Comparison of ENCODE assay signal across 13 cellular contexts in the genomic region with DNA sequence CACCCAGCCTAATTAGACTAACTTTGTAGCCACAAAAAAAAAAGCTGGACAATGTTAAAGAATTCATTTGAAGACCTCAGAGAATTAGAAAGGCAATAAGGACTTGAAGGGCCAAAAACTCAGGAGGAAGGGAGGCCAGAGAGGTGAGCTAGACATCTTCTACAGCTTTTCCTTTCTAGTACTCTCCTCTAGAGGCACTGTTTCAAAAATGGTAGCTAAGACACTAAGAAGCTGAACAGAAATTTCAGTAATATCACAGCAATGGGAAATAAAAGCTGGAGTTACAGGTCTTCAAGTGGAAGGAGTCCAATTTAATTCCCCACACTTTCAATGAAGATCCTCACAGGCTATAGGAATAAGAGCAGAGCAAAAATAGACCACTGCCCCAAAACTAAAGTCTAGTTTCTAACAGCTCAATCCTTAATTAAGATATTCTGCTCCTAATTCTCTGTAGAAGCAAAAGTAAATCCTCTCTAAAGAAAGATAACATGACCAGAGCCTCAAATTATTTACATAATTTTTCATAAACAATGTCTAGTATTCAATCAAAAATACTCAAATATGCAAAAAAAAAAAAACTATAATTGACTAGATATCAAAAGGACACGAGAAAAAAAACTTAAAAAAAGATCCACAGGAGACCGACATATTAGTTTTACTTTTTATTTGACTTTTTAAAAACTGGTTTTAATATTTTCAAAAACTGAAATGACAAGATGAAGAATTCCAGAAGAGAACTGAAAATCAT.
DNase-seq lines count a peak whose midpoint lies in the region; ATAC-seq and TF ChIP-seq lines count a peak whose summit lies in the region.
"Had no signal": no experiment of that assay in that cellular context is flagged by ENCODE, and none has a peak within 500 bp of the region (broad histone marks: within the 10 kb centered on the region; RNA-seq: fewer than 3 reads in every experiment).

No MANE protein-coding gene starts in this region.

- H3K4me3 ChIP-seq in DND-41 (ENCODE audit: low read depth in 1 of 2, low read length in 2 of 2), result no peak overlapping the region
- no peak overlapping the region for H3K4me3 ChIP-seq in astrocyte of the spinal cord (ENCODE audit: low read depth, low read length)
- no peak overlapping the region for H3K4me3 ChIP-seq in mesendoderm (ENCODE audit: low read length)
- H3K4me3 ChIP-seq: lung, prostate gland had no signal

- H3K4me3 Mint-ChIP-seq in HFFc6, result no peak overlapping the region
- H3K4me3 Mint-ChIP-seq: activated naive CD8-positive, alpha-beta T cell had no signal

- no peak overlapping the region for H3K4me2 ChIP-seq in DND-41 (ENCODE audit: insufficient read depth, low read length)
- no peak overlapping the region for H3K4me2 ChIP-seq in mesendoderm (ENCODE audit: low read length)

- H3K36me3 Mint-ChIP-seq in HFFc6 (ENCODE audit: low read depth), result peaks cover 8% of the 10 kb centered on the region

- no peak overlapping the region for H3K23ac ChIP-seq in mesendoderm (ENCODE audit: low read length)

- no peak for ATAC-seq in DND-41 (ENCODE audit: insufficient read depth, low read depth)

- H2AFZ ChIP-seq in DND-41 (ENCODE audit: low read depth, low read length), result no peak overlapping the region

- no peak overlapping the region for H2BK120ac ChIP-seq in mesendoderm (ENCODE audit: low read depth, low read length)

- H3K4me1 ChIP-seq in DND-41 (ENCODE audit: insufficient read depth, low read length) (no peaks in the 10 kb centered on the region), mesendoderm (ENCODE audit: control insufficient read depth, low read depth, low read length) (no peaks in the 10 kb centered on the region)
- H3K4me1 ChIP-seq: prostate gland had no signal

- H3K36me3 ChIP-seq in DND-41 (ENCODE audit: insufficient read depth, low read length), result peaks cover 49% of the 10 kb centered on the region; the same call in 1 of the 2 replicates
- H3K36me3 ChIP-seq in mesendoderm (ENCODE audit: control insufficient read depth, insufficient read depth, low read length), result no peaks in the 10 kb centered on the region
- H3K36me3 ChIP-seq: prostate gland had no signal

- H3K9me3 ChIP-seq in DND-41 (ENCODE audit: insufficient read depth, low read length, severe bottlenecking), result no peaks in the 10 kb centered on the region
- H3K9me3 ChIP-seq: prostate gland had no signal

- H3K27me3 Mint-ChIP-seq in HFFc6 (ENCODE audit: insufficient read depth), result no peaks in the 10 kb centered on the region; the same call in 1 of the 2 replicates
- H3K27me3 Mint-ChIP-seq: activated naive CD8-positive, alpha-beta T cell had no signal

- no peaks in the 10 kb centered on the region for H3K79me2 ChIP-seq in DND-41 (ENCODE audit: insufficient read depth, low read length)
- no peaks in the 10 kb centered on the region for H3K79me2 ChIP-seq in mesendoderm (ENCODE audit: control insufficient read depth, insufficient read depth, low read length)

- no peaks in the 10 kb centered on the region for H3K27me3 ChIP-seq in DND-41 (ENCODE audit: insufficient read depth, low read length, poor library complexity)
- no peaks in the 10 kb centered on the region for H3K27me3 ChIP-seq in mesendoderm (ENCODE audit: insufficient read depth, low read length, poor library complexity)

- H3K27ac Mint-ChIP-seq in HFFc6, result no peak overlapping the region
- H3K27ac Mint-ChIP-seq: activated naive CD8-positive, alpha-beta T cell had no signal

- H3K4me1 Mint-ChIP-seq in HFFc6 (ENCODE audit: low read depth), result no peaks in the 10 kb centered on the region

- H3K27ac ChIP-seq in DND-41 (ENCODE audit: low read length), result no peak overlapping the region
- no peak overlapping the region for H3K27ac ChIP-seq in mesendoderm (ENCODE audit: low read depth, low read length)
- H3K27ac ChIP-seq: prostate gland had no signal

- TF ChIP-seq CTCF in DND-41 (IDR thresholded peaks at IDR 0.05; ENCODE audit: borderline replicate concordance, extremely low read depth, low read length, poor library complexity, severe bottlenecking) (peak; percentile 34), HFFc6 (IDR thresholded peaks at IDR 0.05) (peak; percentile 44), astrocyte of the spinal cord (IDR thresholded peaks at IDR 0.05; ENCODE audit: low read depth, low read length) (peak; percentile 27)

- DNase-seq in DND-41 (no peak), HFFc6 (no peak), astrocyte of the spinal cord (ENCODE audit: low read depth, low spot score) (no peak), mesendoderm (peak; percentile 45), activated gamma-delta T cell treated with Interleukin-2 at 50 U/mL for 16 hours (no peak), glomerular visceral epithelial cell (ENCODE audit: extremely low spot score) (no peak)
- no peak for DNase-seq in central memory CD4-positive, alpha-beta T cell
- DNase-seq: dermis blood vessel endothelial cell, DMS79, T1000 had no signal

- H2BK5ac ChIP-seq in mesendoderm (ENCODE audit: low read length), result no peak overlapping the region

- in situ Hi-C loops in astrocyte of the spinal cord (cut with HindIII; ENCODE audit: low sequenced_read_pairs), result no loop called here

- H3K18ac ChIP-seq in mesendoderm (ENCODE audit: low read length), result no peak overlapping the region

- H3K4ac ChIP-seq in mesendoderm (ENCODE audit: low read depth, low read length), result no peak overlapping the region

- no peaks in the 10 kb centered on the region for H3K79me1 ChIP-seq in mesendoderm (ENCODE audit: low read length)

- H4K5ac ChIP-seq in mesendoderm (ENCODE audit: low read length), result no peak overlapping the region

- no peaks in the 10 kb centered on the region for H3K9me3 Mint-ChIP-seq in HFFc6

- H2BK15ac ChIP-seq in mesendoderm (replicated peaks; ENCODE audit: low read depth), result no peak overlapping the region

- no CpG with 5 or more reads among the region's 2 CpGs for WGBS in mesendoderm (ENCODE audit: extremely low coverage, insufficient coverage, low lambda C conversion rate)

- H3K9ac ChIP-seq in DND-41 (ENCODE audit: low read depth, low read length) (no peak overlapping the region), mesendoderm (ENCODE audit: low read length) (no peak overlapping the region)

- no peak overlapping the region for H3K56ac ChIP-seq in mesendoderm (ENCODE audit: low read length)

- no peak overlapping the region for H2AK5ac ChIP-seq in mesendoderm (ENCODE audit: low read length)

- H4K20me1 ChIP-seq in DND-41 (ENCODE audit: insufficient read depth, low read length), result no peaks in the 10 kb centered on the region

- no peak overlapping the region for H4K8ac ChIP-seq in mesendoderm (ENCODE audit: low read depth, low read length)
